In genomic region chr4:169201144-169202124, GRCh38 we compare ENCODE assay signal across 10 cellular contexts.
DNase-seq lines count a peak whose midpoint lies in the region; ATAC-seq and TF ChIP-seq lines count a peak whose summit lies in the region.
"Had no signal": no experiment of that assay in that cellular context is flagged by ENCODE, and none has a peak within 500 bp of the region (broad histone marks: within the 10 kb centered on the region; RNA-seq: fewer than 3 reads in every experiment).

No MANE protein-coding gene starts in this region.

- peaks cover 26 to 39% of the 10 kb centered on the region in 2 donors for H3K4me1 ChIP-seq in gastrocnemius medialis

- POLR2A ChIA-PET in activated CD8-positive, alpha-beta T cell treated with anti-CD3 and anti-CD28 coated beads for 36 hours (lab: Charles Lee): no interaction called here

- H3K36me3 ChIP-seq in SK-N-MC (ENCODE audit: insufficient read depth, low read length) (no peaks in the 10 kb centered on the region), gastrocnemius medialis (no peaks in the 10 kb centered on the region)

- H3K4me3 ChIP-seq in SK-N-MC (peak overlapping the region; percentile 59), gastrocnemius medialis (no peak overlapping the region)

- in situ Hi-C loops in gastrocnemius medialis (cut with MboI; ENCODE audit: low sequenced_read_pairs in 4 of 4): no loop called here

- H3K4me3 Mint-ChIP-seq in activated CD8-positive, alpha-beta T cell treated with anti-CD3 and anti-CD28 coated beads for 36 hours: no peak overlapping the region
- H3K4me3 Mint-ChIP-seq: IgD-negative memory B cell; stimulated activated memory B cell treated with anti-CD40 and anti-IgM and Interleukin-4, amounts not matched to agents 10 μg/mL and 1 μg/mL and 100 μg/mL, for 72 hours had no signal

- no peak for TF ChIP-seq CTCF in gastrocnemius medialis (IDR thresholded peaks at IDR 0.05 in 4 of 5, conservative IDR thresholded peaks at IDR 0.05 in 1 of 5)
- no peak for TF ChIP-seq CTCF in activated CD8-positive, alpha-beta T cell treated with anti-CD3 and anti-CD28 coated beads for 36 hours (IDR thresholded peaks at IDR 0.05)

- no peaks in the 10 kb centered on the region for H3K36me3 Mint-ChIP-seq in activated CD8-positive, alpha-beta T cell treated with anti-CD3 and anti-CD28 coated beads for 36 hours (ENCODE audit: low read depth)
- H3K36me3 Mint-ChIP-seq: IgD-negative memory B cell; stimulated activated memory B cell treated with anti-CD40 and anti-IgM and Interleukin-4, amounts not matched to agents 10 μg/mL and 1 μg/mL and 100 μg/mL, for 72 hours had no signal

- CTCF ChIA-PET in activated CD8-positive, alpha-beta T cell treated with anti-CD3 and anti-CD28 coated beads for 36 hours (lab: Charles Lee): no interaction called here

- TF ChIP-seq POLR2A in gastrocnemius medialis (IDR thresholded peaks at IDR 0.05): no peak

- intact Hi-C loops in left cardiac atrium (cut with DNase I): no loop called here
- intact Hi-C loops in gastrocnemius medialis (cut with DNase I; ENCODE audit: low total_unique reads): no loop called here
- intact Hi-C loops in activated CD8-positive, alpha-beta T cell treated with anti-CD3 and anti-CD28 coated beads for 36 hours (cut with micrococcal nuclease): no loop called here

- no peaks in the 10 kb centered on the region for H3K27me3 ChIP-seq in gastrocnemius medialis

- peak overlapping the region; percentile 65 for H3K27ac ChIP-seq in SK-N-MC
- peak overlapping the region; percentile 32 to 50 (median 43) for H3K27ac ChIP-seq in gastrocnemius medialis

- no peaks in the 10 kb centered on the region for H3K4me1 Mint-ChIP-seq in activated CD8-positive, alpha-beta T cell treated with anti-CD3 and anti-CD28 coated beads for 36 hours (ENCODE audit: low read depth)

- no peaks in the 10 kb centered on the region for H3K27me3 Mint-ChIP-seq in activated CD8-positive, alpha-beta T cell treated with anti-CD3 and anti-CD28 coated beads for 36 hours
- H3K27me3 Mint-ChIP-seq: IgD-negative memory B cell; stimulated activated memory B cell treated with anti-CD40 and anti-IgM and Interleukin-4, amounts not matched to agents 10 μg/mL and 1 μg/mL and 100 μg/mL, for 72 hours had no signal

- peak; percentile 53 for ATAC-seq in GM18511 (IDR thresholded peaks at IDR 0.05; ENCODE audit: unreplicated experiment)
- peak; percentile 47 to 50 for ATAC-seq in left cardiac atrium
- peak in 1 of 2 donors; percentile 30 for ATAC-seq in gastrocnemius medialis
- no peak for ATAC-seq in activated CD8-positive, alpha-beta T cell treated with anti-CD3 and anti-CD28 coated beads for 36 hours
- no peak for ATAC-seq in HG02571 (IDR thresholded peaks at IDR 0.05; ENCODE audit: unreplicated experiment)
- no peak for ATAC-seq in activated CD4-positive, CD25-positive, alpha-beta regulatory T cell treated with anti-CD3 and anti-CD28 coated beads, Interleukin-2, amount 50 U/mL, for 24 hours
- ATAC-seq: stimulated activated memory B cell treated with anti-CD40 and anti-IgM and Interleukin-4, amounts not matched to agents 10 μg/mL and 1 μg/mL and 100 μg/mL, for 72 hours had no signal

- H3K9me3 ChIP-seq in SK-N-MC (ENCODE audit: low read depth, low read length): no peaks in the 10 kb centered on the region
- H3K9me3 ChIP-seq in gastrocnemius medialis: no peaks in the 10 kb centered on the region

- DNase-seq in SK-N-MC (ENCODE audit: low read depth, low spot score) (peak; percentile 39), left cardiac atrium (no peak), gastrocnemius medialis (no peak), KG1 (lab: John Stamatoyannopoulos, UW) (no peak)
- DNase-seq in activated CD8-positive, alpha-beta T cell treated with anti-CD3 and anti-CD28 coated beads for 36 hours: no peak

- no peaks in the 10 kb centered on the region for H3K9me3 Mint-ChIP-seq in activated CD8-positive, alpha-beta T cell treated with anti-CD3 and anti-CD28 coated beads for 36 hours
- H3K9me3 Mint-ChIP-seq: IgD-negative memory B cell; stimulated activated memory B cell treated with anti-CD40 and anti-IgM and Interleukin-4, amounts not matched to agents 10 μg/mL and 1 μg/mL and 100 μg/mL, for 72 hours had no signal

- no peak overlapping the region for H3K9ac ChIP-seq in SK-N-MC (ENCODE audit: insufficient read length)

- H3K27ac Mint-ChIP-seq in activated CD8-positive, alpha-beta T cell treated with anti-CD3 and anti-CD28 coated beads for 36 hours: no peak overlapping the region
- H3K27ac Mint-ChIP-seq: stimulated activated memory B cell treated with anti-CD40 and anti-IgM and Interleukin-4, amounts not matched to agents 10 μg/mL and 1 μg/mL and 100 μg/mL, for 72 hours had no signal

Comparison
In these comparisons a context has a peak if more than half of its experiments do, and no peak if none do; other contexts are left out.
1. ATAC-seq: peak in GM18511 (single experiment) and left cardiac atrium (2 of 2); none in activated CD8-positive, alpha-beta T cell treated with anti-CD3 and anti-CD28 coated beads for 36 hours (single experiment), HG02571 (single experiment) and activated CD4-positive, CD25-positive, alpha-beta regulatory T cell treated with anti-CD3 and anti-CD28 coated beads, Interleukin-2, amount 50 U/mL, for 24 hours (0 of 2).